In the genomic region with DNA sequence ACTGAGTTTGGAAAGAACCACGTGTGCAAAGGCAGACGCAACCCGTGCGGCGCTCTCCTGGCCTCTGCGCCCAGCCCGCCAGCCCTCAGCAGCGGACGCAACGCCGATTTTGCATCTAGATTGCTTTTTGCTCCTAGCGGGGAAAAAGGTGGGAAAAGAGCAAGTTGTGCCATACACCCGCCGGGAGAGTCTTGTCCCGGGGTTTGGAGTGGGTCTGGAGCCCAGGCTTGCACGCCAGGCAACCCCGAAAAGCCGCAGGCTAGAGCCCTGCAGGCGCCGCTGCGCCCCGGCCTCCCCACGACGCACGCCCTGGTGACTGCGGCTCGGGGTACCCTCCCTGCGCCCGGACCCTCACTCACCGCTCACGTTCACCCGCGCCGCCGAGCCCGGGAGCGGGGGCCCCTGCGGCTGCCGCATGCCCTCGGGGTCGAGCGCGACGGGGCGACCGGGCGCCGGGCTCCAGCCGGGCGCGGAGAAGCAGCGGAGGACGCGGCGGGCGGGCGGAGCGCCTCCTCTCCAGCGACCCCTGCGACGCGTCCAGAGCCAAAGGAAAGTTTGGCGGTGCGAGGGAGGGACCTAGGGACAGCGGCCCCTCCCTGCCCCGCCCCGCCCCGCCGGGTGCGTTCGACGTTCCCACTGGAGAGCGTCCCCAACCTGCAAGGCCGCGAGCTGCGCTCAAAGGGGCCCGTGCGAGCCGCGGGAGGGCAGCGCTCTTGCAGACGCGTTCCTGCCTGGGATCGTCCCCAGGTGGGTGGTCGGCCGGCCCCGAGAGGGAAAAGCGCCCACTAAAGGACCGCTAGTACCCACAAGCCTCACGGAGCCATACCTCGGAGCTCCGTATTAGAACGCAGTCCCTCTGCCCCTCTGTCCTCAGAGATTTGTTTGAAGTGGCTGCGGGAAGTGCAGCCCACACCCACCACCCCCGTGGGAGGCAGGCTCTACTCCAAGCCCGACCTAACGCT, we compare ENCODE assay signal across 1 cellular context.
A peak's percentile ranks its signal among the peaks of the same experiment; 100 is the strongest.
TF ChIP-seq lines count a peak whose summit lies in the region.

A gene with protein sequence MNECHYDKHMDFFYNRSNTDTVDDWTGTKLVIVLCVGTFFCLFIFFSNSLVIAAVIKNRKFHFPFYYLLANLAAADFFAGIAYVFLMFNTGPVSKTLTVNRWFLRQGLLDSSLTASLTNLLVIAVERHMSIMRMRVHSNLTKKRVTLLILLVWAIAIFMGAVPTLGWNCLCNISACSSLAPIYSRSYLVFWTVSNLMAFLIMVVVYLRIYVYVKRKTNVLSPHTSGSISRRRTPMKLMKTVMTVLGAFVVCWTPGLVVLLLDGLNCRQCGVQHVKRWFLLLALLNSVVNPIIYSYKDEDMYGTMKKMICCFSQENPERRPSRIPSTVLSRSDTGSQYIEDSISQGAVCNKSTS (minus strand): TSS at position 550 of the 962 bp plus-strand sequence. CDS start 27,086 bp downstream, outside the sequence.

TF ChIP-seq in WTC11, 78 proteins besides CTCF, POLR2A, EP300 and RAD21 (continues in another document):
- TF ChIP-seq, protein P1, sequence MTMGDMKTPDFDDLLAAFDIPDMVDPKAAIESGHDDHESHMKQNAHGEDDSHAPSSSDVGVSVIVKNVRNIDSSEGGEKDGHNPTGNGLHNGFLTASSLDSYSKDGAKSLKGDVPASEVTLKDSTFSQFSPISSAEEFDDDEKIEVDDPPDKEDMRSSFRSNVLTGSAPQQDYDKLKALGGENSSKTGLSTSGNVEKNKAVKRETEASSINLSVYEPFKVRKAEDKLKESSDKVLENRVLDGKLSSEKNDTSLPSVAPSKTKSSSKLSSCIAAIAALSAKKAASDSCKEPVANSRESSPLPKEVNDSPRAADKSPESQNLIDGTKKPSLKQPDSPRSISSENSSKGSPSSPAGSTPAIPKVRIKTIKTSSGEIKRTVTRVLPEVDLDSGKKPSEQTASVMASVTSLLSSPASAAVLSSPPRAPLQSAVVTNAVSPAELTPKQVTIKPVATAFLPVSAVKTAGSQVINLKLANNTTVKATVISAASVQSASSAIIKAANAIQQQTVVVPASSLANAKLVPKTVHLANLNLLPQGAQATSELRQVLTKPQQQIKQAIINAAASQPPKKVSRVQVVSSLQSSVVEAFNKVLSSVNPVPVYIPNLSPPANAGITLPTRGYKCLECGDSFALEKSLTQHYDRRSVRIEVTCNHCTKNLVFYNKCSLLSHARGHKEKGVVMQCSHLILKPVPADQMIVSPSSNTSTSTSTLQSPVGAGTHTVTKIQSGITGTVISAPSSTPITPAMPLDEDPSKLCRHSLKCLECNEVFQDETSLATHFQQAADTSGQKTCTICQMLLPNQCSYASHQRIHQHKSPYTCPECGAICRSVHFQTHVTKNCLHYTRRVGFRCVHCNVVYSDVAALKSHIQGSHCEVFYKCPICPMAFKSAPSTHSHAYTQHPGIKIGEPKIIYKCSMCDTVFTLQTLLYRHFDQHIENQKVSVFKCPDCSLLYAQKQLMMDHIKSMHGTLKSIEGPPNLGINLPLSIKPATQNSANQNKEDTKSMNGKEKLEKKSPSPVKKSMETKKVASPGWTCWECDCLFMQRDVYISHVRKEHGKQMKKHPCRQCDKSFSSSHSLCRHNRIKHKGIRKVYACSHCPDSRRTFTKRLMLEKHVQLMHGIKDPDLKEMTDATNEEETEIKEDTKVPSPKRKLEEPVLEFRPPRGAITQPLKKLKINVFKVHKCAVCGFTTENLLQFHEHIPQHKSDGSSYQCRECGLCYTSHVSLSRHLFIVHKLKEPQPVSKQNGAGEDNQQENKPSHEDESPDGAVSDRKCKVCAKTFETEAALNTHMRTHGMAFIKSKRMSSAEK (CRISPR knock-in tag; IDR thresholded peaks at IDR 0.05; ENCODE audit: borderline replicate concordance), result no peak
- TF ChIP-seq ZNF219 (CRISPR knock-in tag; IDR thresholded peaks at IDR 0.05; ENCODE audit: borderline replicate concordance) (no peak), ZNF396 (CRISPR knock-in tag; IDR thresholded peaks at IDR 0.05; ENCODE audit: borderline replicate concordance) (no peak), SP1 (CRISPR knock-in tag; conservative IDR thresholded peaks at IDR 0.05) (peak; percentile 58), ZNF423 (CRISPR knock-in tag; IDR thresholded peaks at IDR 0.05) (0 out of 2 replicates have a peak, but pooled peaks have one; percentile 14), ATF6 (CRISPR knock-in tag; IDR thresholded peaks at IDR 0.05) (no peak), USF1 (CRISPR knock-in tag; IDR thresholded peaks at IDR 0.05) (peak; percentile 78), FOXJ3 (CRISPR knock-in tag; IDR thresholded peaks at IDR 0.05; ENCODE audit: borderline replicate concordance) (no peak), TCF7 (CRISPR knock-in tag; IDR thresholded peaks at IDR 0.05; ENCODE audit: low read depth) (no peak), ZMAT4 (CRISPR knock-in tag; IDR thresholded peaks at IDR 0.05) (no peak), GRHL2 (CRISPR knock-in tag; IDR thresholded peaks at IDR 0.05; ENCODE audit: insufficient replicate concordance, severe bottlenecking) (no peak), NFE2L1 (CRISPR knock-in tag; IDR thresholded peaks at IDR 0.05) (no peak), FOXP4 (CRISPR knock-in tag; IDR thresholded peaks at IDR 0.05) (no peak), FOXK1 (CRISPR knock-in tag; IDR thresholded peaks at IDR 0.05) (no peak), KAT7 (CRISPR knock-in tag; IDR thresholded peaks at IDR 0.05; ENCODE audit: borderline replicate concordance) (peak; percentile 65; the same call in 1 of the 2 replicates), CREM (CRISPR knock-in tag; IDR thresholded peaks at IDR 0.05) (no peak), OVOL2 (CRISPR knock-in tag; IDR thresholded peaks at IDR 0.05; ENCODE audit: borderline replicate concordance) (no peak), IRF1 (CRISPR knock-in tag; IDR thresholded peaks at IDR 0.05) (no peak), TEAD1 (CRISPR knock-in tag; IDR thresholded peaks at IDR 0.05) (no peak), ZNF416 (CRISPR knock-in tag; IDR thresholded peaks at IDR 0.05) (no peak)
- TF ChIP-seq, protein P2, sequence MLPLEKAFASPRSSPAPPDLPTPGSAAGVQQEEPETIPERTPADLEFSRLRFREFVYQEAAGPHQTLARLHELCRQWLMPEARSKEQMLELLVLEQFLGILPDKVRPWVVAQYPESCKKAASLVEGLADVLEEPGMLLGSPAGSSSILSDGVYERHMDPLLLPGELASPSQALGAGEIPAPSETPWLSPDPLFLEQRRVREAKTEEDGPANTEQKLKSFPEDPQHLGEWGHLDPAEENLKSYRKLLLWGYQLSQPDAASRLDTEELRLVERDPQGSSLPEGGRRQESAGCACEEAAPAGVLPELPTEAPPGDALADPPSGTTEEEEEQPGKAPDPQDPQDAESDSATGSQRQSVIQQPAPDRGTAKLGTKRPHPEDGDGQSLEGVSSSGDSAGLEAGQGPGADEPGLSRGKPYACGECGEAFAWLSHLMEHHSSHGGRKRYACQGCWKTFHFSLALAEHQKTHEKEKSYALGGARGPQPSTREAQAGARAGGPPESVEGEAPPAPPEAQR (CRISPR knock-in tag; IDR thresholded peaks at IDR 0.05), result no peak
- TF ChIP-seq, protein P3, sequence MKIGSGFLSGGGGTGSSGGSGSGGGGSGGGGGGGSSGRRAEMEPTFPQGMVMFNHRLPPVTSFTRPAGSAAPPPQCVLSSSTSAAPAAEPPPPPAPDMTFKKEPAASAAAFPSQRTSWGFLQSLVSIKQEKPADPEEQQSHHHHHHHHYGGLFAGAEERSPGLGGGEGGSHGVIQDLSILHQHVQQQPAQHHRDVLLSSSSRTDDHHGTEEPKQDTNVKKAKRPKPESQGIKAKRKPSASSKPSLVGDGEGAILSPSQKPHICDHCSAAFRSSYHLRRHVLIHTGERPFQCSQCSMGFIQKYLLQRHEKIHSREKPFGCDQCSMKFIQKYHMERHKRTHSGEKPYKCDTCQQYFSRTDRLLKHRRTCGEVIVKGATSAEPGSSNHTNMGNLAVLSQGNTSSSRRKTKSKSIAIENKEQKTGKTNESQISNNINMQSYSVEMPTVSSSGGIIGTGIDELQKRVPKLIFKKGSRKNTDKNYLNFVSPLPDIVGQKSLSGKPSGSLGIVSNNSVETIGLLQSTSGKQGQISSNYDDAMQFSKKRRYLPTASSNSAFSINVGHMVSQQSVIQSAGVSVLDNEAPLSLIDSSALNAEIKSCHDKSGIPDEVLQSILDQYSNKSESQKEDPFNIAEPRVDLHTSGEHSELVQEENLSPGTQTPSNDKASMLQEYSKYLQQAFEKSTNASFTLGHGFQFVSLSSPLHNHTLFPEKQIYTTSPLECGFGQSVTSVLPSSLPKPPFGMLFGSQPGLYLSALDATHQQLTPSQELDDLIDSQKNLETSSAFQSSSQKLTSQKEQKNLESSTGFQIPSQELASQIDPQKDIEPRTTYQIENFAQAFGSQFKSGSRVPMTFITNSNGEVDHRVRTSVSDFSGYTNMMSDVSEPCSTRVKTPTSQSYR (CRISPR knock-in tag; IDR thresholded peaks at IDR 0.05), result no peak
- TF ChIP-seq, protein P4, sequence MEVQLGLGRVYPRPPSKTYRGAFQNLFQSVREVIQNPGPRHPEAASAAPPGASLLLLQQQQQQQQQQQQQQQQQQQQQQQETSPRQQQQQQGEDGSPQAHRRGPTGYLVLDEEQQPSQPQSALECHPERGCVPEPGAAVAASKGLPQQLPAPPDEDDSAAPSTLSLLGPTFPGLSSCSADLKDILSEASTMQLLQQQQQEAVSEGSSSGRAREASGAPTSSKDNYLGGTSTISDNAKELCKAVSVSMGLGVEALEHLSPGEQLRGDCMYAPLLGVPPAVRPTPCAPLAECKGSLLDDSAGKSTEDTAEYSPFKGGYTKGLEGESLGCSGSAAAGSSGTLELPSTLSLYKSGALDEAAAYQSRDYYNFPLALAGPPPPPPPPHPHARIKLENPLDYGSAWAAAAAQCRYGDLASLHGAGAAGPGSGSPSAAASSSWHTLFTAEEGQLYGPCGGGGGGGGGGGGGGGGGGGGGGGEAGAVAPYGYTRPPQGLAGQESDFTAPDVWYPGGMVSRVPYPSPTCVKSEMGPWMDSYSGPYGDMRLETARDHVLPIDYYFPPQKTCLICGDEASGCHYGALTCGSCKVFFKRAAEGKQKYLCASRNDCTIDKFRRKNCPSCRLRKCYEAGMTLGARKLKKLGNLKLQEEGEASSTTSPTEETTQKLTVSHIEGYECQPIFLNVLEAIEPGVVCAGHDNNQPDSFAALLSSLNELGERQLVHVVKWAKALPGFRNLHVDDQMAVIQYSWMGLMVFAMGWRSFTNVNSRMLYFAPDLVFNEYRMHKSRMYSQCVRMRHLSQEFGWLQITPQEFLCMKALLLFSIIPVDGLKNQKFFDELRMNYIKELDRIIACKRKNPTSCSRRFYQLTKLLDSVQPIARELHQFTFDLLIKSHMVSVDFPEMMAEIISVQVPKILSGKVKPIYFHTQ (CRISPR knock-in tag; IDR thresholded peaks at IDR 0.05), result no peak
- TF ChIP-seq, protein P5, sequence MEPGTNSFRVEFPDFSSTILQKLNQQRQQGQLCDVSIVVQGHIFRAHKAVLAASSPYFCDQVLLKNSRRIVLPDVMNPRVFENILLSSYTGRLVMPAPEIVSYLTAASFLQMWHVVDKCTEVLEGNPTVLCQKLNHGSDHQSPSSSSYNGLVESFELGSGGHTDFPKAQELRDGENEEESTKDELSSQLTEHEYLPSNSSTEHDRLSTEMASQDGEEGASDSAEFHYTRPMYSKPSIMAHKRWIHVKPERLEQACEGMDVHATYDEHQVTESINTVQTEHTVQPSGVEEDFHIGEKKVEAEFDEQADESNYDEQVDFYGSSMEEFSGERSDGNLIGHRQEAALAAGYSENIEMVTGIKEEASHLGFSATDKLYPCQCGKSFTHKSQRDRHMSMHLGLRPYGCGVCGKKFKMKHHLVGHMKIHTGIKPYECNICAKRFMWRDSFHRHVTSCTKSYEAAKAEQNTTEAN (CRISPR knock-in tag; IDR thresholded peaks at IDR 0.05), result no peak
- TF ChIP-seq, protein P6, sequence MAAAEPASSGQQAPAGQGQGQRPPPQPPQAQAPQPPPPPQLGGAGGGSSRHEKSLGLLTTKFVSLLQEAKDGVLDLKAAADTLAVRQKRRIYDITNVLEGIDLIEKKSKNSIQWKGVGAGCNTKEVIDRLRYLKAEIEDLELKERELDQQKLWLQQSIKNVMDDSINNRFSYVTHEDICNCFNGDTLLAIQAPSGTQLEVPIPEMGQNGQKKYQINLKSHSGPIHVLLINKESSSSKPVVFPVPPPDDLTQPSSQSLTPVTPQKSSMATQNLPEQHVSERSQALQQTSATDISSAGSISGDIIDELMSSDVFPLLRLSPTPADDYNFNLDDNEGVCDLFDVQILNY (CRISPR knock-in tag; IDR thresholded peaks at IDR 0.05), result no peak
